2 cellular contexts compared by ENCODE assay signal in genomic region chr6:16128759-16129622, GRCh38.
TF ChIP-seq lines count a peak whose summit lies in the region.

Gene MYLIP (plus strand): TSS chr6:16129086. CDS start chr6:16129323, 237 bp downstream.

TF ChIP-seq in A549, 52 proteins besides CTCF, POLR2A, EP300 and RAD21 (continued from another document):
- TF ChIP-seq HMGXB4 (CRISPR knock-in tag; IDR thresholded peaks at IDR 0.05; ENCODE audit: borderline replicate concordance) (0 out of 2 replicates have a peak, but pooled peaks have one; percentile 33), MYC (IDR thresholded peaks at IDR 0.05; ENCODE audit: borderline replicate concordance, low read length) (no peak), HOXB13 (CRISPR knock-in tag; IDR thresholded peaks at IDR 0.05; ENCODE audit: low read depth) (no peak), SMC3 (IDR thresholded peaks at IDR 0.05) (peak; percentile 76), PHF8 (IDR thresholded peaks at IDR 0.05; ENCODE audit: borderline replicate concordance, low read depth) (peak; percentile 94), ZC3H11A (IDR thresholded peaks at IDR 0.05) (no peak), RNF2 (IDR thresholded peaks at IDR 0.05; ENCODE audit: borderline replicate concordance, low read depth) (0 out of 2 replicates have a peak, but pooled peaks have one; percentile 60), CHD2 (IDR thresholded peaks at IDR 0.05; ENCODE audit: low read length, partially characterized antibody) (peak; percentile 34), CHD4 (IDR thresholded peaks at IDR 0.05; ENCODE audit: borderline replicate concordance) (no peak), JUN (IDR thresholded peaks at IDR 0.05) (peak; percentile 54 to 89; a peak in 4 of 5 replicates), ZSCAN20 (CRISPR knock-in tag; IDR thresholded peaks at IDR 0.05) (no peak), KDM1A (IDR thresholded peaks at IDR 0.05; ENCODE audit: low read depth) (no peak), FOSL2 (IDR thresholded peaks at IDR 0.05) (no peak), FOSL2 (CRISPR knock-in tag; IDR thresholded peaks at IDR 0.05) (no peak), HEYL (CRISPR knock-in tag; IDR thresholded peaks at IDR 0.05) (no peak), TP53 (CRISPR knock-in tag; IDR thresholded peaks at IDR 0.05) (no peak), FOXS1 (CRISPR knock-in tag; IDR thresholded peaks at IDR 0.05) (no peak)

TF ChIP-seq in K562, 482 proteins besides CTCF, POLR2A, EP300 and RAD21 (continued from another document and continues in another):
- no peak for TF ChIP-seq ATF2 (CRISPR knock-in tag; IDR thresholded peaks at IDR 0.05)
- no peak for TF ChIP-seq MBD1 (CRISPR knock-in tag; IDR thresholded peaks at IDR 0.05)
- 0 out of 2 replicates have a peak, but pooled peaks have one; percentile 32 for TF ChIP-seq NCOA1 (IDR thresholded peaks at IDR 0.05; ENCODE audit: low read depth)
- TF ChIP-seq ZBTB7A (IDR thresholded peaks at IDR 0.05; ENCODE audit: borderline replicate concordance, control insufficient read depth, low read depth, low read length): peak; percentile 95
- TF ChIP-seq ZNF830 (CRISPR knock-in tag; IDR thresholded peaks at IDR 0.05): peak; percentile 98
- TF ChIP-seq CBX1 (IDR thresholded peaks at IDR 0.05; ENCODE audit: low read depth): peak; percentile 98
- peak; percentile 66; the same call in 1 of the 2 replicates for TF ChIP-seq SOX6 (IDR thresholded peaks at IDR 0.05)
- no peak for TF ChIP-seq CLOCK (CRISPR knock-in tag; IDR thresholded peaks at IDR 0.05; ENCODE audit: borderline replicate concordance)
- TF ChIP-seq MYNN (IDR thresholded peaks at IDR 0.05): peak; percentile 81
- no peak for TF ChIP-seq MYNN (CRISPR knock-in tag; IDR thresholded peaks at IDR 0.05)
- TF ChIP-seq ZNF174 (CRISPR knock-in tag; IDR thresholded peaks at IDR 0.05): 0 out of 2 replicates have a peak, but pooled peaks have one; percentile 70
- TF ChIP-seq SP1 (CRISPR knock-in tag; IDR thresholded peaks at IDR 0.05): peak; percentile 98
- peak; percentile 81 to 87 for TF ChIP-seq SRF (CRISPR knock-in tag; IDR thresholded peaks at IDR 0.05)
- TF ChIP-seq MED1 (CRISPR knock-in tag; IDR thresholded peaks at IDR 0.05; ENCODE audit: borderline replicate concordance): no peak
- TF ChIP-seq FOXP4 (CRISPR knock-in tag; IDR thresholded peaks at IDR 0.05; ENCODE audit: borderline replicate concordance): peak; percentile 30
- peak; percentile 77; the same call in 1 of the 2 replicates for TF ChIP-seq CREB5 (CRISPR knock-in tag; IDR thresholded peaks at IDR 0.05)
- peak; percentile 86 for TF ChIP-seq ZNF780A (CRISPR knock-in tag; IDR thresholded peaks at IDR 0.05)
- peak; percentile 91; the same call in 1 of the 2 replicates for TF ChIP-seq SMAD4 (CRISPR knock-in tag; conservative IDR thresholded peaks at IDR 0.05)
- TF ChIP-seq PHF21A (IDR thresholded peaks at IDR 0.05; ENCODE audit: borderline replicate concordance, low read depth): no peak; the same call in none of the 2 replicates
- TF ChIP-seq PHB2 (IDR thresholded peaks at IDR 0.05; ENCODE audit: low read depth): no peak
- TF ChIP-seq NONO (IDR thresholded peaks at IDR 0.05; ENCODE audit: low read depth in 2 of 2, low read length in 1 of 2): peak; percentile 52 to 99; a peak in 3 of 4 replicates
- TF ChIP-seq ZNF398 (CRISPR knock-in tag; IDR thresholded peaks at IDR 0.05): no peak
- peak; percentile 92 for TF ChIP-seq PRPF4 (IDR thresholded peaks at IDR 0.05; ENCODE audit: insufficient read depth, low read depth, low read length, poor library complexity, severe bottlenecking)
- peak; percentile 10; the same call in 1 of the 2 replicates for TF ChIP-seq GMEB1 (CRISPR knock-in tag; IDR thresholded peaks at IDR 0.05)
- peak; percentile 99 for TF ChIP-seq POLR2G (IDR thresholded peaks at IDR 0.05; ENCODE audit: low read depth, low read length)
- no peak for TF ChIP-seq RBM39 (optimal IDR thresholded peaks at IDR 0.05; ENCODE audit: low read depth, low read length)
- no peak for TF ChIP-seq ZNF77 (CRISPR knock-in tag; IDR thresholded peaks at IDR 0.05)
- TF ChIP-seq TFAM (CRISPR knock-in tag; conservative IDR thresholded peaks at IDR 0.05): no peak
- no peak for TF ChIP-seq GTF2B (IDR thresholded peaks at IDR 0.05; ENCODE audit: extremely low read depth, insufficient read length)
- TF ChIP-seq SP2 (IDR thresholded peaks at IDR 0.05; ENCODE audit: extremely low read depth, low read depth, low read length, poor library complexity, severe bottlenecking): peak; percentile 64
- no peak for TF ChIP-seq HDAC3 (IDR thresholded peaks at IDR 0.05; ENCODE audit: borderline replicate concordance, partially characterized antibody)
- TF ChIP-seq AFF4 (CRISPR knock-in tag; IDR thresholded peaks at IDR 0.05): peak; percentile 100
- TF ChIP-seq POLR2AphosphoS2 (IDR thresholded peaks at IDR 0.05; ENCODE audit: low read length): peak; percentile 85; the same call in 1 of the 2 replicates
- no peak; the same call in 1 of the 2 replicates for TF ChIP-seq ZNF217 (CRISPR knock-in tag; IDR thresholded peaks at IDR 0.05)
- TF ChIP-seq SRSF7 (optimal IDR thresholded peaks at IDR 0.05; ENCODE audit: low read depth, low read length): peak; percentile 19
